ENCODE assay signal across 13 cellular contexts in the genomic region with DNA sequence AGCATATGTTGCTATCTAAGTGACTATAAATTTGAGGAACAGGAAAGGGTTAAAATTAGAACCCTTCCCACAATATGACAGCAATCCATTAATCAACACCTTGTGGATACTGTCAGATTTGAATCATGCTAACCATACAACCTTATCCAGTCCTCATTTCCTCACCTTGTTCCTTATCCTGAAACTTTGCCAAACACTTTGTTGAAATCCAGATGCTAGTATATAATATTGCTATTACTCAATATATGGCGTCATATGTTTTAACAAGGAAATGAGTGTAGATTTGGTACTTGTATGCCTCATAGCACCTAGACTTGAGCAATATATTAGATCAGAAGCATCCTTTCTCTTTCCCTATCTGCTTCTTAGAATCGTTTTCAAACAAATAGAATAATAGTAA.
DNase-seq lines count a peak whose midpoint lies in the region; ATAC-seq and TF ChIP-seq lines count a peak whose summit lies in the region.
"Had no signal": no experiment of that assay in that cellular context is flagged by ENCODE, and none has a peak within 500 bp of the region (broad histone marks: within the 10 kb centered on the region; RNA-seq: fewer than 3 reads in every experiment).

No MANE protein-coding gene starts in this region.

- H3K27ac ChIP-seq in RWPE1 = no peak overlapping the region

- H3K9me3 ChIP-seq in skeletal muscle satellite cell (replicated peaks; ENCODE audit: low read length) = no peaks in the 10 kb centered on the region
- H3K9me3 ChIP-seq: tibial nerve had no signal

- DNase-seq in HCEC 1CT = peak; percentile 86
- peak; percentile 60 for DNase-seq in RWPE1 (ENCODE audit: low spot score)
- peak; percentile 76 for DNase-seq in fibroblast of peridontal ligament (ENCODE audit: extremely low read depth)
- DNase-seq in stimulated activated CD4-positive, alpha-beta T cell treated with anti-CD3 and anti-CD28 coated beads, Interleukin-4, amount 100 ng/mL, for 1 hour = no peak
- DNase-seq: cerebellar nuclear complex; nephron progenitor cell; NK-92 treated with Interleukin-12 subunit alpha and Interleukin-12 subunit beta, amount 100 ng/mL, for 24 hours; stimulated activated CD4-positive, alpha-beta T cell treated with anti-CD3 and anti-CD28 coated beads, Interleukin-4, amount 100 ng/mL, for 24 hours had no signal

- no peak for TF ChIP-seq CTCF in RWPE1 (conservative IDR thresholded peaks at IDR 0.05; ENCODE audit: low read depth)

- no peaks in the 10 kb centered on the region for H3K27me3 ChIP-seq in skeletal muscle satellite cell (ENCODE audit: control insufficient read depth, insufficient read depth, low read length)
- H3K27me3 ChIP-seq: tibial nerve had no signal

- H3K4me2 ChIP-seq in skeletal muscle satellite cell (ENCODE audit: low read length) = peak overlapping the region; percentile 59

- H3K4me1 ChIP-seq in skeletal muscle satellite cell (ENCODE audit: control insufficient read depth, insufficient read depth, low read length) = peaks cover 14% of the 10 kb centered on the region

- no peak for ATAC-seq in HG03457 (IDR thresholded peaks at IDR 0.05; ENCODE audit: unreplicated experiment)
- ATAC-seq in GM18873 (IDR thresholded peaks at IDR 0.05; ENCODE audit: low FRiP score, unreplicated experiment) = no peak
- ATAC-seq in GM21515 (IDR thresholded peaks at IDR 0.05; ENCODE audit: unreplicated experiment) = no peak

- no peaks in the 10 kb centered on the region for H3K36me3 ChIP-seq in skeletal muscle satellite cell (ENCODE audit: insufficient read depth, low read length)
- H3K36me3 ChIP-seq: tibial nerve had no signal

- CTCF ChIA-PET in RWPE1 (lab: Yijun Ruan, JAX) = no interaction called here

- H3K4me3 ChIP-seq in skeletal muscle satellite cell (ENCODE audit: low read length) = no peak overlapping the region
- H3K4me3 ChIP-seq: tibial nerve had no signal

- POLR2A ChIA-PET in RWPE1 (lab: Yijun Ruan, JAX; ENCODE audit: low non-redundant PET) = no interaction called here

- no peak overlapping the region for H3K9ac ChIP-seq in skeletal muscle satellite cell (ENCODE audit: low read depth, low read length)
